In the genomic region with DNA sequence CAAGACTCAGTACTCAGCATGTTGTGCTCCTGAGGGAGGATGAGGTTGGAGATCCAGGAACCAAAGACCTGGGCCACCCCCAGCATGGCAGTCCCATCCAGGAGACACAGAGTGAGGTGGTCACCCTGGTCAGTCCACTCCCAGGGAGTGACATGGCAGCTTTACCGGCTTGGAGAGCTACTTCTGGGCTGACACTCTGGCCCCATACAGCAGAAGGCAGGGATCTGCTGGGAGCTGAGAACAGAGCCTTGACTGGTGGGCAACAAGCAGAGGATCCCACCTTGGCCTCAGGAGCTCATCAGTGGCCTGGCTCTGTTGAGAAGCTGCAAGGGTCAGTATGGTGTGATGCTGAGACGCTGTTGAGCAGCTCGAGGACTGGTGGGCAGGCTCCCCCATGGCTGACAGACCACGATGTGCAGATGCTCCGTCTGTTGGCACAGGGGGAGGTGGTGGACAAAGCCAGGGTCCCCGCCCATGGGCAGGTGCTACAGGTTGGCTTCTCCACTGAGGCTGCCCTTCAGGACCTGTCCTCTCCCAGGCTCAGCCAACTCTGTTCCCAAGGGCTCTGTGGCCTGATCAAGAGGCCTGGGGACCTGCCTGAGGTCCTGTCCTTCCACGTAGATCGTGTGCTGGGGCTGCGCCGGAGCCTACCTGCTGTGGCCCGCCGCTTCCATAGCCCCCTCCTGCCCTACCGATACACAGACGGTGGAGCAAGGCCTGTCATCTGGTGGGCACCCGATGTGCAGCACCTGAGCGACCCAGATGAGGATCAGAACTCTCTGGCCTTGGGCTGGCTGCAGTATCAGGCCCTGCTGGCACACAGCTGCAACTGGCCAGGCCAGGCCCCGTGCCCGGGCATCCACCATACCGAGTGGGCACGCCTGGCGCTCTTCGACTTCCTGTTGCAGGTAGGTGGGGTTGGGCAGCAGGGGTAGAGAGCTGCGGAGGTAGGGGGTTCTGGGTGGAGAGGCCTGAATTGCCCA, we compare ENCODE assay signal across 24 cellular contexts. TPM values are rescaled to one million over a fixed set of nuclear protein-coding genes. Genes with fewer than 3 reads are reported as not detected.
"Had no signal": no experiment of that assay in that cellular context is flagged by ENCODE, and none has a peak within 500 bp of the region (broad histone marks: within the 10 kb centered on the region; RNA-seq: fewer than 3 reads in every experiment).

No MANE protein-coding gene starts in this region.

- H3K27me3 ChIP-seq: esophagus muscularis mucosa, gastroesophageal sphincter, heart left ventricle, hepatocyte, neutrophil, stomach, thyroid gland had no signal

- H3K9me3 Mint-ChIP-seq: natural killer cell; stimulated activated effector memory CD8-positive, alpha-beta T cell treated with anti-CD3 and anti-CD28 coated beads, Interleukin-12 subunit alpha, Interleukin-12 subunit beta, amount 100 ng/mL, for 72 hours had no signal

- H3K4me3 ChIP-seq: esophagus muscularis mucosa, gastroesophageal sphincter, heart left ventricle, hepatocyte, lower lobe of right lung, stomach, thyroid gland had no signal

- ATAC-seq: foreskin keratinocyte; left colon; natural killer cell; stimulated activated effector memory CD8-positive, alpha-beta T cell treated with anti-CD3 and anti-CD28 coated beads, Interleukin-12 subunit alpha, Interleukin-12 subunit beta, amount 100 ng/mL, for 72 hours had no signal

- H3K27ac ChIP-seq: esophagus muscularis mucosa, foreskin keratinocyte, gastroesophageal sphincter, hepatocyte, lower lobe of right lung, neutrophil, parathyroid adenoma, stomach, thyroid gland had no signal

- H3K27ac Mint-ChIP-seq: progenitor cell of endocrine pancreas; stimulated activated effector memory CD8-positive, alpha-beta T cell treated with anti-CD3 and anti-CD28 coated beads, Interleukin-12 subunit alpha, Interleukin-12 subunit beta, amount 100 ng/mL, for 72 hours had no signal

- H3K36me3 ChIP-seq: heart left ventricle, lower lobe of right lung, neutrophil, stomach, thyroid gland had no signal

- H3K4me3 Mint-ChIP-seq: natural killer cell; stimulated activated effector memory CD8-positive, alpha-beta T cell treated with anti-CD3 and anti-CD28 coated beads, Interleukin-12 subunit alpha, Interleukin-12 subunit beta, amount 100 ng/mL, for 72 hours had no signal

- H3K9me3 ChIP-seq: esophagus muscularis mucosa, gastroesophageal sphincter, heart left ventricle, lower lobe of right lung, neutrophil, stomach, thyroid gland had no signal

- H3K27me3 Mint-ChIP-seq: progenitor cell of endocrine pancreas had no signal

- H3K4me1 ChIP-seq: foreskin keratinocyte, parathyroid adenoma, thyroid gland had no signal

- DNase-seq: central memory CD4-positive, alpha-beta T cell; cortex of kidney; effector CD8-positive, alpha-beta T cell; foreskin keratinocyte; left colon; left ventricle myocardium superior; lower lobe of right lung; natural killer cell; stimulated activated CD4-positive, alpha-beta T cell treated with anti-CD3 and anti-CD28 coated beads, Interleukin-2, amount 100 ng/mL, for 24 hours; stimulated activated CD4-positive, alpha-beta T cell treated with anti-CD3 and anti-CD28 coated beads, Interleukin-4, amount 100 ng/mL, for 24 hours; stimulated activated naive CD4-positive, alpha-beta T cell treated with Interleukin-2 at 50 U/mL for 16 hours; stomach; thyroid gland; trophoblast cell had no signal

- H3K36me3 Mint-ChIP-seq: natural killer cell; stimulated activated effector memory CD8-positive, alpha-beta T cell treated with anti-CD3 and anti-CD28 coated beads, Interleukin-12 subunit alpha, Interleukin-12 subunit beta, amount 100 ng/mL, for 72 hours had no signal

RNA-seq across cellular contexts. Expression of a gene that starts 53.8 kb away (rescaled TPM):
- total RNA-seq: endothelial cell of umbilical vein had no signal
- polyA plus RNA-seq: neural cell had no signal
